In genomic region chr18:63131106-63131943, GRCh38 we compare ENCODE assay signal across 8 cellular contexts.
DNase-seq lines count a peak whose midpoint lies in the region; ATAC-seq and TF ChIP-seq lines count a peak whose summit lies in the region.

No MANE protein-coding gene starts in this region.

- H3K4me1 Mint-ChIP-seq in activated naive CD4-positive, alpha-beta T cell treated with anti-CD3 and anti-CD28 coated beads, Interleukin-2, amount 10 ng/mL, durations not matched to agents 7 days and 5 days, result peaks cover 49% of the 10 kb centered on the region

- CTCF ChIA-PET in PC-9 (lab: Charles Lee), result interaction anchor here (0.5 to 0.9 kb wide), 2 partner anchors 100 to 194 kb away, joined by 3 to 7 read pairs; no protein-coding TSS in a partner anchor
- CTCF ChIA-PET in activated naive CD4-positive, alpha-beta T cell treated with anti-CD3 and anti-CD28 coated beads, Interleukin-2, amount 10 ng/mL, durations not matched to agents 7 days and 5 days (lab: Charles Lee), result interaction anchor here (0.7 to 7.2 kb wide), 25 partner anchors 11 to 307 kb away, joined by 3 to 80 read pairs (median 4); partner anchors contain the start of gene BCL2

- ATAC-seq in HG02973 (IDR thresholded peaks at IDR 0.05; ENCODE audit: unreplicated experiment), result peak; percentile 53
- ATAC-seq in psoas muscle, result peak; percentile 60 to 75 (median 61)
- no peak for ATAC-seq in HG02588 (IDR thresholded peaks at IDR 0.05; ENCODE audit: unreplicated experiment)
- no peak for ATAC-seq in HG03571 (IDR thresholded peaks at IDR 0.05; ENCODE audit: unreplicated experiment)

- WGBS in psoas muscle, 3 donors, result 27 to 46% (median 28%) methylated on average over 8 of the region's 8 CpGs

- H3F3A ChIP-seq in PC-9 (ENCODE audit: insufficient read depth, low read depth), result no peaks in the 10 kb centered on the region

- H3K27me3 Mint-ChIP-seq in activated naive CD4-positive, alpha-beta T cell treated with anti-CD3 and anti-CD28 coated beads, Interleukin-2, amount 10 ng/mL, durations not matched to agents 7 days and 5 days, result no peaks in the 10 kb centered on the region

- TF ChIP-seq CTCF in PC-9 (conservative IDR thresholded peaks at IDR 0.05) (peak; percentile 68), psoas muscle (IDR thresholded peaks at IDR 0.05) (peak; percentile 73)

- H3K4me3 ChIP-seq in PC-9 (no peak overlapping the region), psoas muscle (peak overlapping the region; percentile 13)

- H3K4me3 Mint-ChIP-seq in activated naive CD4-positive, alpha-beta T cell treated with anti-CD3 and anti-CD28 coated beads, Interleukin-2, amount 10 ng/mL, durations not matched to agents 7 days and 5 days, result no peak overlapping the region

- H3K79me2 ChIP-seq in PC-9 (ENCODE audit: low read depth), result no peaks in the 10 kb centered on the region

- H3K9me3 ChIP-seq in PC-9 (ENCODE audit: insufficient read depth, low read depth) (no peaks in the 10 kb centered on the region), psoas muscle (no peaks in the 10 kb centered on the region)

- no TSS peak for BruUV-seq in PC-9 (replicated peaks; lab: Mats Ljungman, UMichigan)

- POLR2A ChIA-PET in PC-9 (lab: Charles Lee; ENCODE audit: unreplicated experiment), result no interaction called here

- no peaks in the 10 kb centered on the region for H3K27me3 ChIP-seq in PC-9 (ENCODE audit: insufficient read depth, low read depth)
- no peaks in the 10 kb centered on the region for H3K27me3 ChIP-seq in psoas muscle (ENCODE audit: insufficient read depth in 3 of 3, low read length in 2 of 3)

- H3K9me2 ChIP-seq in PC-9 (ENCODE audit: insufficient read depth), result no peaks in the 10 kb centered on the region

- DNase-seq in EL, result peak; percentile 52
- peak in 1 of 2 experiments; percentile 7 for DNase-seq in PC-9
- peak; percentile 72 for DNase-seq in activated naive CD4-positive, alpha-beta T cell treated with anti-CD3 and anti-CD28 coated beads, Interleukin-2, amount 10 ng/mL, durations not matched to agents 7 days and 5 days
- DNase-seq in glomerular visceral epithelial cell (ENCODE audit: extremely low spot score), result peak; percentile 62
- no peak for DNase-seq in psoas muscle

- peak overlapping the region; percentile 62 for H3K27ac Mint-ChIP-seq in activated naive CD4-positive, alpha-beta T cell treated with anti-CD3 and anti-CD28 coated beads, Interleukin-2, amount 10 ng/mL, durations not matched to agents 7 days and 5 days

- no peak overlapping the region for H3K4me2 ChIP-seq in PC-9

- H3K4me1 ChIP-seq in PC-9 (replicated peaks; ENCODE audit: insufficient read depth) (no peaks in the 10 kb centered on the region), psoas muscle (peaks cover 21% of the 10 kb centered on the region)

- H3K36me3 ChIP-seq in PC-9 (ENCODE audit: low read depth), result no peaks in the 10 kb centered on the region
- no peaks in the 10 kb centered on the region for H3K36me3 ChIP-seq in psoas muscle (ENCODE audit: insufficient read depth in 1 of 2, low read depth in 1 of 2)

- H2AFZ ChIP-seq in PC-9, result no peak overlapping the region

- H3K27ac ChIP-seq in PC-9 (no peak overlapping the region), psoas muscle (peak overlapping the region; percentile 72)

- intact Hi-C loops in PC-9 (cut with micrococcal nuclease; ENCODE audit: unreplicated experiment), result loop anchor here (1.0 to 10.0 kb wide), 3 partner anchors 115 to 303 kb away; no protein-coding TSS in a partner anchor
- intact Hi-C loops in psoas muscle (cut with DNase I), result loop anchor here in 1 of 2 donors (5.0 to 10.0 kb wide), 2 partner anchors 133 to 186 kb away; partner anchors contain the start of gene BCL2

- H3K36me3 Mint-ChIP-seq in activated naive CD4-positive, alpha-beta T cell treated with anti-CD3 and anti-CD28 coated beads, Interleukin-2, amount 10 ng/mL, durations not matched to agents 7 days and 5 days, result peaks cover 53% of the 10 kb centered on the region

- H3K9me3 Mint-ChIP-seq in activated naive CD4-positive, alpha-beta T cell treated with anti-CD3 and anti-CD28 coated beads, Interleukin-2, amount 10 ng/mL, durations not matched to agents 7 days and 5 days, result peaks cover 2% of the 10 kb centered on the region

- H4K20me1 ChIP-seq in PC-9 (ENCODE audit: insufficient read depth), result no peaks in the 10 kb centered on the region

Comparison
In these comparisons a context has a peak if more than half of its experiments do, and no peak if none do; other contexts are left out.
1. DNase-seq: peak in EL (single experiment), activated naive CD4-positive, alpha-beta T cell treated with anti-CD3 and anti-CD28 coated beads, Interleukin-2, amount 10 ng/mL, durations not matched to agents 7 days and 5 days (single experiment) and glomerular visceral epithelial cell (single experiment); none in psoas muscle (0 of 2).
2. ATAC-seq: peak in HG02973 (single experiment) and psoas muscle (4 of 4); none in HG02588 (single experiment) and HG03571 (single experiment).